In genomic region chr2:41947701-41948396, GRCh38 we compare ENCODE assay signal across 17 cellular contexts.
DNase-seq lines count a peak whose midpoint lies in the region; ATAC-seq, FAIRE-seq and TF ChIP-seq lines count a peak whose summit lies in the region.
"Had no signal": no experiment of that assay in that cellular context is flagged by ENCODE, and none has a peak within 500 bp of the region (broad histone marks: within the 10 kb centered on the region; RNA-seq: fewer than 3 reads in every experiment).

No MANE protein-coding gene starts in this region.

- intact Hi-C loops in Right ventricle myocardium superior (cut with DNase I) (no loop called here), right lobe of liver (cut with DNase I) (no loop called here), Calu3 (cut with micrococcal nuclease; ENCODE audit: unreplicated experiment) (no loop called here)

- WGBS in right lobe of liver (ENCODE audit: insufficient coverage, low coverage, low lambda C conversion rate, missing lambda C conversion rate) = 31% methylated on average over 11 of the region's 11 CpGs
- WGBS in small intestine, 3 donors = 10 to 25% (median 24%) methylated on average over 11 of the region's 11 CpGs

- no peaks in the 10 kb centered on the region for H3K36me3 ChIP-seq in NT2/D1 (ENCODE audit: insufficient read depth, insufficient read length, low read length)
- H3K36me3 ChIP-seq in right lobe of liver = no peaks in the 10 kb centered on the region
- H3K36me3 ChIP-seq in small intestine (ENCODE audit: control insufficient read depth in 2 of 2, insufficient read depth in 2 of 2, low read length in 2 of 2) = no peaks in the 10 kb centered on the region

- H3K27me3 ChIP-seq in NT2/D1 (ENCODE audit: insufficient read depth, insufficient read length) (no peaks in the 10 kb centered on the region), right lobe of liver (no peaks in the 10 kb centered on the region), small intestine (ENCODE audit: control insufficient read depth in 2 of 2, insufficient read depth in 2 of 2, low read length in 2 of 2) (no peaks in the 10 kb centered on the region)

- H3K9me3 ChIP-seq in NT2/D1 (ENCODE audit: insufficient read depth, low read length) = peaks cover 7% of the 10 kb centered on the region; the same call in 1 of the 2 replicates
- no peaks in the 10 kb centered on the region for H3K9me3 ChIP-seq in right lobe of liver
- no peaks in the 10 kb centered on the region for H3K9me3 ChIP-seq in small intestine (ENCODE audit: control insufficient read depth, low read depth)

- H3K4me3 ChIP-seq in NT2/D1 (ENCODE audit: insufficient read length, low read depth) (no peak overlapping the region), right lobe of liver (no peak overlapping the region), small intestine (ENCODE audit: low read depth in 1 of 2, low read length in 2 of 2) (no peak overlapping the region)

- no peak overlapping the region for H3K27ac Mint-ChIP-seq in Calu3 (ENCODE audit: unreplicated experiment)
- H3K27ac Mint-ChIP-seq: activated naive CD8-positive, alpha-beta T cell; activated T-cell treated with anti-CD3 and anti-CD28 coated beads, Interleukin-2, amount 50 U/mL, for 24 hours had no signal

- H3K4me3 Mint-ChIP-seq in Calu3 (ENCODE audit: low read depth, unreplicated experiment) = no peak overlapping the region
- H3K4me3 Mint-ChIP-seq: activated naive CD8-positive, alpha-beta T cell; activated T-cell treated with anti-CD3 and anti-CD28 coated beads, Interleukin-2, amount 50 U/mL, for 24 hours had no signal

- peak; percentile 92 for ATAC-seq in Right ventricle myocardium superior (ENCODE audit: poor library complexity)
- ATAC-seq in right lobe of liver = peak in 3 of 4 donors; percentile 22 to 60 (median 39)
- no peak for ATAC-seq in GM18868 (IDR thresholded peaks at IDR 0.05; ENCODE audit: unreplicated experiment)

- FAIRE-seq in small intestine (lab: Jason Lieb, UNC) = no peak
- FAIRE-seq: GM18507 had no signal

- H3K27ac ChIP-seq in right lobe of liver = no peak overlapping the region
- H3K27ac ChIP-seq in small intestine (ENCODE audit: low read depth in 1 of 2, low read length in 1 of 2) = no peak overlapping the region

- CTCF ChIA-PET in Calu3 (lab: Charles Lee) = no interaction called here

- H3K4me1 ChIP-seq in NT2/D1 (ENCODE audit: insufficient read depth, insufficient read length) = peaks cover 5% of the 10 kb centered on the region
- H3K4me1 ChIP-seq in right lobe of liver = no peaks in the 10 kb centered on the region
- peaks cover 0 to 2% of the 10 kb centered on the region in 2 donors for H3K4me1 ChIP-seq in small intestine (ENCODE audit: control insufficient read depth in 2 of 2, insufficient read depth in 1 of 2, low read depth in 1 of 2, low read length in 1 of 2)

- H3K9me3 Mint-ChIP-seq in Calu3 (ENCODE audit: low read depth, unreplicated experiment) = no peaks in the 10 kb centered on the region
- H3K9me3 Mint-ChIP-seq: activated T-cell treated with anti-CD3 and anti-CD28 coated beads, Interleukin-2, amount 50 U/mL, for 24 hours had no signal

- DNase-seq in NT2/D1 (ENCODE audit: low read depth, low spot score) (no peak), Right ventricle myocardium superior (peak; percentile 76), right lobe of liver (no peak), small intestine (peak; percentile 39), T-helper 9 cell (no peak), Calu3 (no peak), GM03348 (ENCODE audit: low spot score) (no peak)
- DNase-seq: activated CD4-positive, alpha-beta T cell treated with anti-CD3 and anti-CD28 coated beads, Interleukin-2, amount 50 U/mL, for 48 hours; activated T-cell treated with anti-CD3 and anti-CD28 coated beads, Interleukin-2, amount 50 U/mL, for 24 hours; central memory CD4-positive, alpha-beta T cell; foreskin fibroblast; NCI-H226; SHP77 treated with DMSO at 0.1 percent for 48 hours; T1000 had no signal

- TF ChIP-seq CTCF in right lobe of liver (IDR thresholded peaks at IDR 0.05) (no peak), Calu3 (IDR thresholded peaks at IDR 0.05; ENCODE audit: unreplicated experiment) (no peak)

- BruUV-seq in Calu3 (replicated peaks; lab: Mats Ljungman, UMichigan) = no TSS peak

- H3K9ac ChIP-seq in NT2/D1 (ENCODE audit: insufficient read length, low read depth) = peak overlapping the region; percentile 72

- H3K4me1 Mint-ChIP-seq in Calu3 (ENCODE audit: low read depth, unreplicated experiment) = peaks cover 7% of the 10 kb centered on the region

- TF ChIP-seq POLR2A in right lobe of liver (IDR thresholded peaks at IDR 0.05) = no peak

- no peaks in the 10 kb centered on the region for H3K36me3 Mint-ChIP-seq in Calu3 (ENCODE audit: insufficient read depth, unreplicated experiment)
- H3K36me3 Mint-ChIP-seq: activated naive CD8-positive, alpha-beta T cell had no signal

- H3K27me3 Mint-ChIP-seq in Calu3 (ENCODE audit: unreplicated experiment) = peaks cover 13% of the 10 kb centered on the region

Comparison
In these comparisons a context has a peak if more than half of its experiments do, and no peak if none do; other contexts are left out.
1. DNase-seq: peak in Right ventricle myocardium superior (single experiment) and small intestine (single experiment); none in NT2/D1 (single experiment), right lobe of liver (0 of 3), T-helper 9 cell (single experiment), Calu3 (single experiment) and GM03348 (single experiment).